29 cellular contexts compared by ENCODE assay signal in genomic region chr5:113221294-113222176, GRCh38.
A peak's percentile ranks its signal among the peaks of the same experiment; 100 is the strongest.
DNase-seq lines count a peak whose midpoint lies in the region; ATAC-seq, FAIRE-seq and TF ChIP-seq lines count a peak whose summit lies in the region.
"Had no signal": no experiment of that assay in that cellular context is flagged by ENCODE, and none has a peak within 500 bp of the region (broad histone marks: within the 10 kb centered on the region; RNA-seq: fewer than 3 reads in every experiment).

No MANE protein-coding gene starts in this region.

- H3K9me3 ChIP-seq in PC-3 (ENCODE audit: low read length) (no peaks in the 10 kb centered on the region), endothelial cell of umbilical vein (replicated peaks; ENCODE audit: control insufficient read depth, insufficient read depth, low read length) (no peaks in the 10 kb centered on the region), keratinocyte (ENCODE audit: control insufficient read depth, low read depth, low read length) (no peaks in the 10 kb centered on the region)
- H3K9me3 ChIP-seq: breast epithelium, lower lobe of right lung, mucosa of descending colon, pancreas, spleen had no signal

- H3K9ac ChIP-seq in PC-3 (ENCODE audit: low read length) (no peak overlapping the region), endothelial cell of umbilical vein (replicated peaks; ENCODE audit: extremely low read depth, insufficient read depth, low read length) (no peak overlapping the region), keratinocyte (ENCODE audit: control insufficient read depth, extremely low read depth, insufficient read depth, low read length) (no peak overlapping the region)

- FAIRE-seq in endothelial cell of umbilical vein (lab: Jason Lieb, UNC) (peak; percentile 4), keratinocyte (lab: Jason Lieb, UNC) (peak; percentile 41)
- FAIRE-seq: colon, kidney, pancreas had no signal

- H3K9me2 ChIP-seq in PC-3 (replicated peaks; ENCODE audit: low read length), result no peaks in the 10 kb centered on the region

- H3K27ac ChIP-seq in PC-3 (ENCODE audit: low read length) (peak overlapping the region; percentile 18; the same call in 1 of the 2 replicates), endothelial cell of umbilical vein (ENCODE audit: insufficient read depth, low read depth, low read length) (no peak overlapping the region), keratinocyte (ENCODE audit: control insufficient read depth, insufficient read depth, low read length) (no peak overlapping the region)
- H3K27ac ChIP-seq: breast epithelium, lower lobe of right lung, pancreas, spleen had no signal

- POLR2A ChIA-PET in PC-3 (lab: Charles Lee; ENCODE audit: unreplicated experiment) (no interaction called here), endothelial cell of umbilical vein (lab: Charles Lee) (no interaction called here)

- H3K4me2 ChIP-seq in PC-3 (ENCODE audit: low read length), result peak overlapping the region; percentile 35; the same call in 1 of the 2 replicates
- H3K4me2 ChIP-seq in endothelial cell of umbilical vein (ENCODE audit: insufficient read depth, low read length), result no peak overlapping the region
- peak overlapping the region; percentile 10 for H3K4me2 ChIP-seq in keratinocyte (ENCODE audit: control insufficient read depth, extremely low read depth, insufficient read depth, low read depth, low read length)

- H3K79me2 ChIP-seq in PC-3 (ENCODE audit: low read length), result no peaks in the 10 kb centered on the region
- H3K79me2 ChIP-seq in endothelial cell of umbilical vein (ENCODE audit: control insufficient read depth, insufficient read depth, low read length), result no peaks in the 10 kb centered on the region
- H3K79me2 ChIP-seq in keratinocyte (ENCODE audit: control insufficient read depth, insufficient read depth, low read length), result peaks cover 67% of the 10 kb centered on the region

- BruUV-seq in PC-3 (replicated peaks; lab: Mats Ljungman, UMichigan), result no TSS peak
- no TSS peak for BruUV-seq in endothelial cell of umbilical vein (replicated peaks; lab: Mats Ljungman, UMichigan)

- H3K36me3 ChIP-seq in H7 (replicated peaks; ENCODE audit: control insufficient read depth, insufficient read depth, low read length) (no peaks in the 10 kb centered on the region), PC-3 (ENCODE audit: low read depth, low read length) (no peaks in the 10 kb centered on the region), endothelial cell of umbilical vein (ENCODE audit: control insufficient read depth in 2 of 2, extremely low read depth in 1 of 2, insufficient read depth in 2 of 2, low read length in 2 of 2) (no peaks in the 10 kb centered on the region), keratinocyte (ENCODE audit: control insufficient read depth in 2 of 2, extremely low read depth in 1 of 2, insufficient read depth in 2 of 2, low read length in 2 of 2) (no peaks in the 10 kb centered on the region)
- H3K36me3 ChIP-seq: breast epithelium, lower lobe of right lung, pancreas, spleen had no signal

- no peak overlapping the region; the same call in 1 of the 2 replicates for H2AFZ ChIP-seq in PC-3 (ENCODE audit: low read length)
- H2AFZ ChIP-seq in endothelial cell of umbilical vein (ENCODE audit: low read depth, low read length), result no peak overlapping the region
- no peak overlapping the region for H2AFZ ChIP-seq in keratinocyte (ENCODE audit: control insufficient read depth, low read length)

- TF ChIP-seq CTCF in PC-3 (conservative IDR thresholded peaks at IDR 0.05; ENCODE audit: low read depth, low read length) (no peak), endothelial cell of umbilical vein (IDR thresholded peaks at IDR 0.05; ENCODE audit: extremely low read depth in 1 of 2, insufficient read depth in 1 of 2, low read depth in 1 of 2, low read length in 2 of 2) (no peak), keratinocyte (optimal IDR thresholded peaks at IDR 0.05 in 1 of 3, IDR thresholded peaks at IDR 0.05 in 1 of 3, conservative IDR thresholded peaks at IDR 0.05 in 1 of 3; ENCODE audit: extremely low read depth in 1 of 3, insufficient read depth in 2 of 3, low read length in 3 of 3) (no peak)

- ATAC-seq in PC-3, result no peak
- no peak for ATAC-seq in HG03159 (IDR thresholded peaks at IDR 0.05; ENCODE audit: unreplicated experiment)
- ATAC-seq: activated CD4-positive, CD25-positive, alpha-beta regulatory T cell treated with anti-CD3 and anti-CD28 coated beads, Interleukin-2, amount 50 U/mL, for 24 hours; esophagus mucosa; lower lobe of right lung; mucosa of descending colon; natural killer cell treated with Interleukin-12 subunit alpha and Interleukin-12 subunit beta and Interleukin-15 and Interleukin-18, amount 100 ng/mL, for 72 hours; pancreas had no signal

- H3K4me1 ChIP-seq in PC-3 (ENCODE audit: insufficient read depth, low read length) (peaks cover 17% of the 10 kb centered on the region), endothelial cell of umbilical vein (ENCODE audit: control insufficient read depth, extremely low read depth, insufficient read depth, low read length) (peaks cover 53% of the 10 kb centered on the region), keratinocyte (ENCODE audit: control insufficient read depth, extremely low read depth, insufficient read depth, low read length) (peaks cover 18% of the 10 kb centered on the region)
- H3K4me1 ChIP-seq: breast epithelium, lower lobe of right lung, pancreas had no signal

- no peaks in the 10 kb centered on the region for H3F3A ChIP-seq in PC-3 (ENCODE audit: low read length, unreplicated experiment)

- H4K20me1 ChIP-seq in PC-3 (ENCODE audit: low read length) (no peaks in the 10 kb centered on the region), endothelial cell of umbilical vein (replicated peaks; ENCODE audit: control insufficient read depth, extremely low read depth, insufficient read depth, low read length) (peaks cover 2% of the 10 kb centered on the region), keratinocyte (ENCODE audit: control insufficient read depth, extremely low read depth, insufficient read depth, low read length) (no peaks in the 10 kb centered on the region)

- TF ChIP-seq POLR2A in endothelial cell of umbilical vein (IDR thresholded peaks at IDR 0.05; ENCODE audit: low read depth, low read length), result no peak

- H3K4me3 ChIP-seq in H7 (ENCODE audit: insufficient read depth, low read depth, low read length), result no peak overlapping the region
- H3K4me3 ChIP-seq in PC-3 (ENCODE audit: low read length), result no peak overlapping the region
- H3K4me3 ChIP-seq in endothelial cell of umbilical vein (replicated peaks in 1 of 3; ENCODE audit: insufficient read depth in 1 of 3, low read depth in 1 of 3, low read length in 3 of 3), result no peak overlapping the region
- H3K4me3 ChIP-seq in keratinocyte (ENCODE audit: control insufficient read depth in 2 of 3, extremely low read depth in 1 of 3, insufficient read depth in 2 of 3, low read depth in 1 of 3, low read length in 3 of 3), result no peak overlapping the region
- H3K4me3 ChIP-seq: breast epithelium, lower lobe of right lung, mucosa of descending colon, pancreas, spleen had no signal

- H3K9me1 ChIP-seq in endothelial cell of umbilical vein (replicated peaks; ENCODE audit: control insufficient read depth, extremely low read depth, insufficient read depth, low read length) (no peaks in the 10 kb centered on the region), keratinocyte (ENCODE audit: control insufficient read depth, extremely low read depth, insufficient read depth, low read length) (peaks cover 3% of the 10 kb centered on the region)

- intact Hi-C loops in PC-3 (cut with micrococcal nuclease) (no loop called here), endothelial cell of umbilical vein (cut with micrococcal nuclease) (no loop called here)

- DNase-seq in H7, result peak; percentile 65
- DNase-seq in PC-3, result peak; percentile 74
- no peak for DNase-seq in endothelial cell of umbilical vein (ENCODE audit: low read depth, low spot score)
- DNase-seq in keratinocyte (ENCODE audit: low read depth, low spot score), result no peak
- DNase-seq in DMS114 treated with DMSO at 0.1 percent for 48 hours (lab: John Stamatoyannopoulos, UW; ENCODE audit: unreplicated experiment), result no peak
- DNase-seq in AML-193 (lab: John Stamatoyannopoulos, UW), result no peak
- no peak for DNase-seq in NK-92 treated with Interleukin-12 subunit alpha and Interleukin-12 subunit beta, amount 100 ng/mL, for 24 hours (lab: John Stamatoyannopoulos, UW)
- DNase-seq: ACHN; activated CD4-positive, alpha-beta memory T cell treated with anti-CD3 and anti-CD28 coated beads for 36 hours; activated CD8-positive, alpha-beta memory T cell treated with anti-CD3 and anti-CD28 coated beads, Interleukin-2, amount 50 U/mL, for 4 hours; activated naive CD4-positive, alpha-beta T cell treated with anti-CD3 and anti-CD28 coated beads, Interleukin-2, amount 10 ng/mL, durations not matched to agents 7 days and 5 days; amygdala; effector memory CD4-positive, alpha-beta T cell; GF-D8; kidney; lower lobe of right lung; mucosa of descending colon; NCI-H1092 treated with DMSO at 0.1 percent for 48 hours; NCI-H2029; pancreas; RPMI8226; spleen; T-helper 1 cell had no signal

- dilution Hi-C loops in endothelial cell of umbilical vein (cut with MboI; ENCODE audit: extremely low pct_ligation_motif_present, low sequenced_read_pairs) (no loop called here), keratinocyte (cut with MboI; ENCODE audit: extremely low pct_ligation_motif_present, low sequenced_read_pairs) (no loop called here)

- CTCF ChIA-PET in PC-3 (lab: Charles Lee) (no interaction called here), endothelial cell of umbilical vein (lab: Charles Lee) (interaction anchor here (1.0 kb wide), 2 partner anchors 31 to 225 kb away, joined by 3 to 4 read pairs; no protein-coding TSS in a partner anchor)

- H3K27me3 ChIP-seq in H7 (ENCODE audit: control insufficient read depth, insufficient read depth, low read length), result no peaks in the 10 kb centered on the region
- no peaks in the 10 kb centered on the region for H3K27me3 ChIP-seq in PC-3 (ENCODE audit: low read length)
- H3K27me3 ChIP-seq in endothelial cell of umbilical vein (ENCODE audit: control insufficient read depth in 2 of 2, insufficient read depth in 2 of 2, low read length in 2 of 2), result no peaks in the 10 kb centered on the region
- H3K27me3 ChIP-seq in keratinocyte (ENCODE audit: control insufficient read depth, extremely low read depth, insufficient read depth, low read length), result no peaks in the 10 kb centered on the region
- H3K27me3 ChIP-seq: breast epithelium, pancreas, spleen had no signal

TF ChIP-seq in endothelial cell of umbilical vein, 7 proteins besides CTCF, POLR2A, EP300 and RAD21:
- TF ChIP-seq EZH2 (IDR thresholded peaks at IDR 0.05; ENCODE audit: borderline replicate concordance, low read depth, low read length, severe bottlenecking), result no peak
- TF ChIP-seq GATA2 (IDR thresholded peaks at IDR 0.05; ENCODE audit: insufficient read depth, insufficient read length, low read depth, low read length), result peak; percentile 31

Comparison
In these comparisons a context has a peak if more than half of its experiments do, and no peak if none do; other contexts are left out.
1. DNase-seq: peak in H7 (single experiment) and PC-3 (single experiment); none in endothelial cell of umbilical vein (single experiment), keratinocyte (single experiment), DMS114 treated with DMSO at 0.1 percent for 48 hours (single experiment), AML-193 (0 of 2) and NK-92 treated with Interleukin-12 subunit alpha and Interleukin-12 subunit beta, amount 100 ng/mL, for 24 hours (single experiment).